ENCODE assay signal across 20 cellular contexts in genomic region chr2:186696804-186697203, GRCh38. TPM values are rescaled to one million over a fixed set of nuclear protein-coding genes. Genes with fewer than 3 reads are reported as not detected.
A peak's percentile ranks its signal among the peaks of the same experiment; 100 is the strongest.
DNase-seq lines count a peak whose midpoint lies in the region; ATAC-seq, FAIRE-seq and TF ChIP-seq lines count a peak whose summit lies in the region.
"Had no signal": no experiment of that assay in that cellular context is flagged by ENCODE, and none has a peak within 500 bp of the region (broad histone marks: within the 10 kb centered on the region; RNA-seq: fewer than 3 reads in every experiment).

No MANE protein-coding gene starts in this region.

- H3K4me1 Mint-ChIP-seq in HFFc6 (ENCODE audit: low read depth), result peaks cover 51% of the 10 kb centered on the region
- peaks cover 36% of the 10 kb centered on the region for H3K4me1 Mint-ChIP-seq in glutamatergic neuron (ENCODE audit: low read depth, unreplicated experiment)

- H3K9ac ChIP-seq in GM12878 (ENCODE audit: control insufficient read depth, insufficient read depth, low read length), result no peak overlapping the region
- H3K9ac ChIP-seq: GM23248 had no signal

- H3K9me3 ChIP-seq in GM12878 (replicated peaks; ENCODE audit: control insufficient read depth, insufficient read depth, low read length) (no peaks in the 10 kb centered on the region), osteoblast (ENCODE audit: low read depth, low read length) (no peaks in the 10 kb centered on the region), mucosa of descending colon (no peaks in the 10 kb centered on the region)
- H3K9me3 ChIP-seq: A549, BE2C had no signal

- no peak for FAIRE-seq in GM12878 (lab: Jason Lieb, UNC)
- FAIRE-seq: A549, D721Med, G401.6, K562 had no signal

- POLR2A ChIA-PET in GM12878 (lab: Charles Lee), result interaction anchor here (1.0 kb wide), 1 partner anchor 43 kb away, joined by 3 read pairs; no protein-coding TSS in a partner anchor

- in situ Hi-C loops in GM12878 (cut with MboI), result no loop called here

- no peak for TF ChIP-seq EP300 in GM12878 (IDR thresholded peaks at IDR 0.05; ENCODE audit: borderline replicate concordance in 1 of 2, control insufficient read depth in 1 of 2, low read depth in 2 of 2, low read length in 2 of 2)

- TF ChIP-seq POLR2A in GM12878 (IDR thresholded peaks at IDR 0.05; ENCODE audit: low read depth, low read length), result no peak

- no peak for TF ChIP-seq CTCF in HFFc6 (IDR thresholded peaks at IDR 0.05)
- no peak for TF ChIP-seq CTCF in GM12878 (IDR thresholded peaks at IDR 0.05 in 2 of 3, conservative IDR thresholded peaks at IDR 0.05 in 1 of 3; ENCODE audit: control insufficient read depth in 2 of 3, extremely low read depth in 1 of 3, insufficient read depth in 1 of 3, low read depth in 3 of 3, low read length in 3 of 3)
- TF ChIP-seq CTCF in glutamatergic neuron (IDR thresholded peaks at IDR 0.05; ENCODE audit: partially characterized antibody, unreplicated experiment), result no peak
- TF ChIP-seq CTCF in osteoblast (IDR thresholded peaks at IDR 0.05; ENCODE audit: extremely low read depth, low read depth, low read length), result no peak
- no peak for TF ChIP-seq CTCF in mucosa of descending colon (IDR thresholded peaks at IDR 0.05)

- H3K9me3 Mint-ChIP-seq in HFFc6 (no peaks in the 10 kb centered on the region), glutamatergic neuron (ENCODE audit: unreplicated experiment) (peaks cover 7% of the 10 kb centered on the region)

- intact Hi-C loops in GM12878 (cut with micrococcal nuclease; ENCODE audit: unreplicated experiment) (no loop called here), mucosa of descending colon (cut with DNase I, micrococcal nuclease) (no loop called here)

- no peaks in the 10 kb centered on the region for H4K20me1 ChIP-seq in GM12878 (ENCODE audit: control insufficient read depth, insufficient read depth)
- H4K20me1 ChIP-seq in osteoblast (ENCODE audit: insufficient read depth, low read length), result peaks cover 3% of the 10 kb centered on the region

- RAD21 ChIA-PET in GM12878 (lab: Charles Lee; ENCODE audit: unreplicated experiment), result interaction anchor here (1.6 kb wide), 1 partner anchor 14 kb away, joined by 3 read pairs; no protein-coding TSS in a partner anchor

- no peak overlapping the region for H3K4me2 ChIP-seq in GM12878 (ENCODE audit: control insufficient read depth, insufficient read depth)
- H3K4me2 ChIP-seq in osteoblast (ENCODE audit: insufficient read depth, low read length), result no peak overlapping the region
- H3K4me2 ChIP-seq: A549 had no signal

- no peaks in the 10 kb centered on the region for H3K27me3 ChIP-seq in GM12878 (replicated peaks in 1 of 2; ENCODE audit: control insufficient read depth in 2 of 2, insufficient read depth in 2 of 2, low read length in 1 of 2)
- H3K27me3 ChIP-seq in osteoblast (ENCODE audit: insufficient read depth, low read length), result no peaks in the 10 kb centered on the region
- H3K27me3 ChIP-seq: BE2C had no signal

- ATAC-seq in GM12878 (no peak), mucosa of descending colon (no peak), GM18868 (IDR thresholded peaks at IDR 0.05; ENCODE audit: unreplicated experiment) (no peak), HG03175 (IDR thresholded peaks at IDR 0.05; ENCODE audit: unreplicated experiment) (no peak)
- ATAC-seq: A549, K562 had no signal

- H3K27ac ChIP-seq in GM12878 (ENCODE audit: control insufficient read depth, insufficient read depth), result no peak overlapping the region
- H3K27ac ChIP-seq in osteoblast (ENCODE audit: low read depth, low read length), result peak overlapping the region; percentile 44
- H3K27ac ChIP-seq: A549, C4-2B, GM23248 had no signal

- H3K4me1 ChIP-seq in GM12878 (ENCODE audit: control insufficient read depth, insufficient read depth, low read length) (no peaks in the 10 kb centered on the region), osteoblast (ENCODE audit: insufficient read depth, low read length) (peaks cover 18% of the 10 kb centered on the region), mucosa of descending colon (ENCODE audit: low read depth) (no peaks in the 10 kb centered on the region)
- H3K4me1 ChIP-seq: BE2C had no signal

- H3K4me3 Mint-ChIP-seq in HFFc6 (peak overlapping the region; percentile 66), glutamatergic neuron (ENCODE audit: unreplicated experiment) (peak overlapping the region; percentile 95)
- H3K4me3 Mint-ChIP-seq: CD4-positive, alpha-beta memory T cell had no signal

- H3K27ac Mint-ChIP-seq in HFFc6 (no peak overlapping the region), glutamatergic neuron (ENCODE audit: unreplicated experiment) (peak overlapping the region; percentile 85)
- H3K27ac Mint-ChIP-seq: CD4-positive, alpha-beta memory T cell had no signal

- no TSS peak for BruUV-seq in GM12878 (replicated peaks; lab: Mats Ljungman, UMichigan)

- CTCF ChIA-PET in GM12878 (lab: Yijun Ruan, JAX), result interaction anchor here (1.2 to 2.5 kb wide), 3 partner anchors 10 to 55 kb away, joined by 6 to 10 read pairs (median 9); no protein-coding TSS in a partner anchor

- 11% methylated on average over 4 of the region's 4 CpGs for WGBS in GM12878 (ENCODE audit: insufficient coverage, insufficient replicate concordance, low lambda C conversion rate, missing lambda C conversion rate)

- DNase-seq in HFFc6 (no peak), GM12878 (ENCODE audit: low read depth, low spot score) (no peak), glutamatergic neuron (no peak), osteoblast (ENCODE audit: insufficient read length, low spot score, missing footprints) (no peak), COLO829 (ENCODE audit: low spot score) (no peak), mucosa of descending colon (no peak)
- DNase-seq: BE2C; CD4-positive, alpha-beta memory T cell; COR-L47; DMS153; DMS79 treated with DMSO at 0.1 percent for 48 hours; H7 had no signal

- H2AFZ ChIP-seq in GM12878 (ENCODE audit: control insufficient read depth, low read depth, low read length), result no peak overlapping the region
- no peak overlapping the region for H2AFZ ChIP-seq in osteoblast (ENCODE audit: low read length)
- H2AFZ ChIP-seq: GM23248 had no signal

- H3K79me2 ChIP-seq in GM12878 (ENCODE audit: control insufficient read depth, insufficient read depth, low read length) (no peaks in the 10 kb centered on the region), osteoblast (ENCODE audit: insufficient read depth, low read length) (peaks cover 50% of the 10 kb centered on the region)

- peaks cover 2% of the 10 kb centered on the region; the same call in 1 of the 2 replicates for H3K27me3 Mint-ChIP-seq in HFFc6 (ENCODE audit: insufficient read depth)
- peaks cover 4% of the 10 kb centered on the region for H3K27me3 Mint-ChIP-seq in glutamatergic neuron (ENCODE audit: unreplicated experiment)

- TF ChIP-seq RAD21 in GM12878 (IDR thresholded peaks at IDR 0.05; ENCODE audit: insufficient read depth, low read depth, low read length), result no peak

- H3K36me3 ChIP-seq in GM12878 (ENCODE audit: control insufficient read depth in 2 of 2, insufficient read depth in 2 of 2, low read length in 1 of 2) (no peaks in the 10 kb centered on the region), osteoblast (ENCODE audit: insufficient read depth, low read length) (no peaks in the 10 kb centered on the region), mucosa of descending colon (ENCODE audit: low read depth) (no peaks in the 10 kb centered on the region)
- H3K36me3 ChIP-seq: BE2C had no signal

- H3K36me3 Mint-ChIP-seq in HFFc6 (ENCODE audit: low read depth) (peaks cover 7% of the 10 kb centered on the region; the same call in 1 of the 2 replicates), glutamatergic neuron (ENCODE audit: unreplicated experiment) (no peaks in the 10 kb centered on the region)
- H3K36me3 Mint-ChIP-seq: CD4-positive, alpha-beta memory T cell had no signal

- H3K4me3 ChIP-seq in GM12878, result no peak overlapping the region
- H3K4me3 ChIP-seq in osteoblast (ENCODE audit: insufficient read depth, low read length), result no peak overlapping the region
- no peak overlapping the region for H3K4me3 ChIP-seq in mucosa of descending colon
- H3K4me3 ChIP-seq: A549, GM23248, K562 had no signal

- SMC1A ChIA-PET in GM12878 (lab: Charles Lee; ENCODE audit: uncharacterized antibody, unreplicated experiment), result interaction anchor here (0.6 to 2.2 kb wide), 7 partner anchors 11 to 193 kb away, joined by 3 to 8 read pairs (median 4); no protein-coding TSS in a partner anchor

RNA-seq across cellular contexts. Expression of gene FAM171B, which starts 2.9 kb away (rescaled TPM):
- 10 to 100 TPM; 38.3 to 47.1 (median 42.4) TPM for total RNA-seq in HFFc6 (2021; fragmentation: NEBNext Ultra II Directional; extraction: Animal tissue kit (Norgen Biotek cat#: 25700))
- 14.4 and 14.8 TPM in 2 replicates for total RNA-seq in GM12878 (2013; cell fraction: nucleolus; rRNA removed)
- total RNA-seq in GM12878 (2014; rRNA removed) (6.7 and 6.8 TPM in 2 replicates), GM12878 (2014; rRNA removed; fragmentation: Illumina TruSeq; extraction: Trizol) (7.0 and 7.3 TPM in 2 replicates), GM12878 (2021) (8.1 and 9.1 TPM in 2 replicates), glutamatergic neuron (ENCODE audit: unreplicated experiment) (82.8 TPM), osteoblast (40.5 and 46.9 TPM in 2 replicates), mucosa of descending colon (10 to 100 TPM in 1 of 3 donors, 1 to 10 TPM in 2; 1.3 to 11.7 (median 1.4) TPM)
- 0.37 TPM for polyA plus RNA-seq in GM12878 (2011; ENCODE audit: low read depth)
- polyA plus RNA-seq in GM12878 (2011; rRNA removed) (4.8 and 6.0 TPM in 2 replicates), GM12878 (2014; fragmentation: Illumina TruSeq; extraction: Trizol) (3.7 and 4.4 TPM in 2 replicates), GM12878 (2014; fragmentation: Nextera tagmentation; extraction: Ambion mirVana) (1 to 10 TPM; 2.6 to 6.2 TPM), GM12878 (2014; rRNA removed) (1.8 and 1.9 TPM in 2 replicates), GM12878 (2016; fragmentation: Nextera tagmentation; extraction: Ambion mirVana) (1 to 10 TPM; 2.7 to 3.7 TPM)
- 2.0 and 2.2 TPM in 2 replicates for polyA plus RNA-seq in GM12878 (2011; cell fraction: cytosol; rRNA removed)
- 3.1 and 3.4 TPM in 2 replicates for polyA plus RNA-seq in GM12878 (2011; cell fraction: nucleus; rRNA removed)
- 0.66 and 0.76 TPM in 2 replicates for polyA plus RNA-seq in GM12878 (2012)
- polyA minus RNA-seq in GM12878 (2011; rRNA and poly(A)+ RNA removed), result 8.7 and 17.0 TPM in 2 replicates
- polyA minus RNA-seq in GM12878 (2011; cell fraction: cytosol; rRNA and poly(A)+ RNA removed), result 2.9 and 4.5 TPM in 2 replicates
- polyA minus RNA-seq in GM12878 (2011; cell fraction: nucleus; rRNA and poly(A)+ RNA removed), result 3.1 and 3.8 TPM in 2 replicates
